28 cellular contexts compared by ENCODE assay signal in the genomic region with DNA sequence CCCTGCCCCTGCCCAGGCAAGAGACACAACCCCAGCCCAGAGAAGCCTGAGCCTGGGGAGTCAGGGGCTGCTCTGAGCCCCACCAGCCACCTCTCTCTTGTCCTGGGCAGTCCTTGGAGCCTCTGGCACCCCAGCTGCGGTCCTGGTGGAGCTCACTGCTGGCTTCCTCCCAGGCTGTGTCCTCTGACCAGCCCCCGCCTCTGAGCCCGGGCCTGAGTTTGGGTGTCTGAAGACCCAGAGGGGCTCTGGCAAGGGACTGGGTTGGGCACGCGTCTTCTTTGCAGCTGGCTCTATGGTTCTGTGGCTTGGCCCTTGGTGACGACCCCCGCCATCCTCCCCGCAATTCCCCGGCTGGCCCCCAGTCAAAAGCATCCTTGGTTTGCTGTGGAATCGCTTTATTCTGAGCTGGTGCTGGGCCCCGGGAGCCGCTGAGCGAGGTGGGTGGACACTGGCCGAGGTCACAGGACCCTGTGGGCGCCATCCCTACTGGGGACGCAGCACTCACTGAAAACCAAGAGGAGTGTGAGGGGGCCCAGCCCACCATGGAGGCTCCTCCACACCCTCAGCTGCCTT. TPM values are rescaled to one million over a fixed set of nuclear protein-coding genes. Genes with fewer than 3 reads are reported as not detected.
A peak's percentile ranks its signal among the peaks of the same experiment; 100 is the strongest.
DNase-seq lines count a peak whose midpoint lies in the region; ATAC-seq and TF ChIP-seq lines count a peak whose summit lies in the region.
"Had no signal": no experiment of that assay in that cellular context is flagged by ENCODE, and none has a peak within 500 bp of the region (broad histone marks: within the 10 kb centered on the region; RNA-seq: fewer than 3 reads in every experiment).

No MANE protein-coding gene starts in this region.

- intact Hi-C loops in Right ventricle myocardium superior (cut with DNase I): no loop called here
- intact Hi-C loops in posterior vena cava (cut with DNase I): no loop called here

- H3K4me1 ChIP-seq in right atrium auricular region (peaks cover 0 to 35% of the 10 kb centered on the region in 2 donors), neural progenitor cell (peaks cover 11% of the 10 kb centered on the region)
- H3K4me1 ChIP-seq: A549 had no signal

- H3K27me3 Mint-ChIP-seq in chondrocyte (ENCODE audit: low read depth) (peaks cover 6% of the 10 kb centered on the region), neural progenitor cell (ENCODE audit: insufficient read depth, low read depth) (peaks cover 2% of the 10 kb centered on the region)

- H3K9me3 Mint-ChIP-seq in chondrocyte (ENCODE audit: low read depth) (no peaks in the 10 kb centered on the region), neural progenitor cell (no peaks in the 10 kb centered on the region)
- H3K9me3 Mint-ChIP-seq: CD14-positive monocyte, H9 had no signal

- DNase-seq in right atrium auricular region (ENCODE audit: low spot score) (no peak), Right ventricle myocardium superior (no peak), chondrocyte (ENCODE audit: low spot score) (peak; percentile 77), neural progenitor cell (ENCODE audit: low spot score) (peak; percentile 1), posterior vena cava (ENCODE audit: low spot score) (no peak), inferior parietal cortex (ENCODE audit: extremely low spot score) (no peak), middle frontal gyrus (ENCODE audit: extremely low spot score, low spot score) (no peak)
- DNase-seq: AML-193; CD8-positive, alpha-beta memory T cell; DMS 273 treated with DMSO at 0.1 percent for 48 hours; EL; GDM1; GM23248; KBM-7; NCI-H1694; NCI-H2029 treated with DMSO at 0.1 percent for 48 hours; NCI-H2227 treated with DMSO at 0.1 percent for 48 hours; NCI-H526 treated with DMSO at 0.1 percent for 48 hours; SIG-M5 had no signal

- H3K4me3 Mint-ChIP-seq in chondrocyte (ENCODE audit: unreplicated experiment): no peak overlapping the region
- no peak overlapping the region for H3K4me3 Mint-ChIP-seq in neural progenitor cell
- H3K4me3 Mint-ChIP-seq: CD14-positive monocyte, H9 had no signal

- ATAC-seq in Right ventricle myocardium superior (ENCODE audit: poor library complexity): no peak

- H3K9me3 ChIP-seq in right atrium auricular region (no peaks in the 10 kb centered on the region), neural progenitor cell (ENCODE audit: low read depth) (no peaks in the 10 kb centered on the region)
- H3K9me3 ChIP-seq: A549 had no signal

- H3K4me1 Mint-ChIP-seq in chondrocyte (ENCODE audit: low read depth) (no peaks in the 10 kb centered on the region), neural progenitor cell (no peaks in the 10 kb centered on the region)
- H3K4me1 Mint-ChIP-seq: CD14-positive monocyte had no signal

- H3K4me2 ChIP-seq in neural progenitor cell: no peak overlapping the region
- H3K4me2 ChIP-seq: A549 had no signal

- H3K79me2 ChIP-seq in neural progenitor cell (ENCODE audit: low read depth): no peaks in the 10 kb centered on the region

- no peaks in the 10 kb centered on the region for H4K20me1 ChIP-seq in neural progenitor cell (ENCODE audit: low read depth)

- H3K9ac ChIP-seq in neural progenitor cell: no peak overlapping the region
- H3K9ac ChIP-seq: GM23248 had no signal

- peak overlapping the region; percentile 26 to 42 for H3K4me3 ChIP-seq in right atrium auricular region
- H3K4me3 ChIP-seq in neural progenitor cell: no peak overlapping the region
- H3K4me3 ChIP-seq: A549, GM12878, GM23248, SK-N-MC had no signal

- H3K36me3 Mint-ChIP-seq in chondrocyte (ENCODE audit: low read depth): no peaks in the 10 kb centered on the region
- no peaks in the 10 kb centered on the region for H3K36me3 Mint-ChIP-seq in neural progenitor cell
- H3K36me3 Mint-ChIP-seq: CD14-positive monocyte; CD8-positive, alpha-beta memory T cell had no signal

- no peaks in the 10 kb centered on the region for H3K36me3 ChIP-seq in right atrium auricular region
- H3K36me3 ChIP-seq in neural progenitor cell: no peaks in the 10 kb centered on the region

- TF ChIP-seq CTCF in right atrium auricular region (IDR thresholded peaks at IDR 0.05) (no peak), chondrocyte (IDR thresholded peaks at IDR 0.05) (no peak), neural progenitor cell (IDR thresholded peaks at IDR 0.05) (no peak)

- H3K27me3 ChIP-seq in right atrium auricular region (no peaks in the 10 kb centered on the region), neural progenitor cell (peaks cover 6% of the 10 kb centered on the region)

- no peak overlapping the region for H3K27ac Mint-ChIP-seq in chondrocyte (ENCODE audit: unreplicated experiment)
- no peak overlapping the region for H3K27ac Mint-ChIP-seq in neural progenitor cell
- H3K27ac Mint-ChIP-seq: CD14-positive monocyte; CD8-positive, alpha-beta memory T cell; H9 had no signal

- no peak overlapping the region for H2AFZ ChIP-seq in neural progenitor cell (replicated peaks)
- H2AFZ ChIP-seq: GM23248 had no signal

- no peaks in the 10 kb centered on the region for H3F3A ChIP-seq in neural progenitor cell (ENCODE audit: low read depth)

- H3K27ac ChIP-seq in right atrium auricular region (no peak overlapping the region), neural progenitor cell (no peak overlapping the region)
- H3K27ac ChIP-seq: A549, GM23248, RWPE1, SK-N-MC had no signal

RNA-seq across cellular contexts. Expression of gene LCN10, which starts 1.0 kb away (rescaled TPM):
- total RNA-seq in right atrium auricular region (1 to 10 TPM; 4.5 to 8.8 TPM), Right ventricle myocardium superior (7.7 TPM), chondrocyte (not detected in 3 replicates), neural progenitor cell (ENCODE audit: low replicate concordance) (not detected in 2 replicates), posterior vena cava (10 to 100 TPM in 1 of 2 donors, 1 to 10 TPM in 1; 9.2 to 10.0 TPM)
- total RNA-seq: GM23248, LHCN-M2, MCF 10A, NCI-H460 had no signal

RNA-seq across cellular contexts. Expression of gene LCN6, which starts 4.6 kb away (rescaled TPM):
- 1 to 10 TPM; 6.4 to 9.3 TPM for total RNA-seq in right atrium auricular region
- total RNA-seq in Right ventricle myocardium superior: 13.0 TPM
- not detected in 3 replicates for total RNA-seq in chondrocyte
- total RNA-seq in neural progenitor cell (ENCODE audit: low replicate concordance): not detected in 2 replicates
- 10 to 100 TPM; 22.8 to 36.9 TPM for total RNA-seq in posterior vena cava
- total RNA-seq: CD8-positive, alpha-beta memory T cell; GM12878; GM23248; H9; LHCN-M2; MCF 10A; NCI-H460 had no signal

RNA-seq across cellular contexts. Expression of gene LCN8, which starts 14.3 kb away (rescaled TPM):
- not detected for total RNA-seq in right atrium auricular region
- not detected for total RNA-seq in Right ventricle myocardium superior
- total RNA-seq in chondrocyte: not detected in 3 replicates
- not detected in 2 replicates for total RNA-seq in neural progenitor cell (ENCODE audit: low replicate concordance)
- total RNA-seq in posterior vena cava: not detected
- total RNA-seq: CD8-positive, alpha-beta memory T cell; GM12878; GM23248; H9; LHCN-M2; MCF 10A; NCI-H460 had no signal

RNA-seq across cellular contexts. Expression of gene LCN15, which starts 20.6 kb away (rescaled TPM):
- total RNA-seq in right atrium auricular region: 1 to 10 TPM in 1 of 2 donors, under 1 TPM in 1; 0.63 to 1.4 TPM
- not detected for total RNA-seq in Right ventricle myocardium superior
- not detected in 3 replicates for total RNA-seq in chondrocyte
- total RNA-seq in neural progenitor cell (ENCODE audit: low replicate concordance): not detected in 2 replicates
- total RNA-seq in posterior vena cava: not detected
- total RNA-seq: CD8-positive, alpha-beta memory T cell; GM12878; GM23248; H9; LHCN-M2; MCF 10A; NCI-H460 had no signal

RNA-seq across cellular contexts. Expression of gene DIPK1B, which starts 31.4 kb away (rescaled TPM):
- total RNA-seq in right atrium auricular region (10 to 100 TPM; 45.1 to 45.7 TPM), Right ventricle myocardium superior (15.1 TPM), chondrocyte (8.2 to 9.2 TPM (median 8.5 TPM) in 3 replicates), neural progenitor cell (ENCODE audit: low replicate concordance) (11.8 and 52.8 TPM in 2 replicates), posterior vena cava (1 to 10 TPM; 7.1 to 8.3 TPM)
- total RNA-seq: CD8-positive, alpha-beta memory T cell; GM23248; LHCN-M2; MCF 10A had no signal

Comparison
In these comparisons a context has a peak if more than half of its experiments do, and no peak if none do; other contexts are left out.
1. DNase-seq: peak in chondrocyte (single experiment) and neural progenitor cell (single experiment); none in right atrium auricular region (single experiment), Right ventricle myocardium superior (single experiment), posterior vena cava (single experiment), inferior parietal cortex (single experiment) and middle frontal gyrus (single experiment).